27 cellular contexts compared by ENCODE assay signal in the genomic region with DNA sequence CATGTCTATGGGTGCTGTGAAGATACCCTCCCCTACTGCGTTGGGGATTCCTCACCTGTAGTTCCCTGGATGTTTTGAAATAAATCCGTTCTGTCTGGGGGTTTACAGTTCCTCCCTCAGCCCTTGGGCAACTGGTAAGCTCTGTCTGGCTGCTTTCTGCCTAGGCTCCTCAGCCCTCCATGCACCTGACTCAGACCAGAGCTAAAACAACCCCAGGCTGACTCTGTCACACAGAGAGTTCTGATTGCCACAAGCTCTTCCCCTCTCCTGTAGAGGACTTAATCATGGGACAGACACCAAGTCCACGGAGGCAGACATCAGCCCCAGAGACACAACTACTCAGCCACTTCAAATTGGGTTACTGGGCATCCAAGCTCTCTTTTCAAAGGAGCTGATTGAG. TPM values are rescaled to one million over a fixed set of nuclear protein-coding genes. Genes with fewer than 3 reads are reported as not detected.
"Had no signal": no experiment of that assay in that cellular context is flagged by ENCODE, and none has a peak within 500 bp of the region (broad histone marks: within the 10 kb centered on the region; RNA-seq: fewer than 3 reads in every experiment).

No MANE protein-coding gene starts in this region.

- H3K27me3 Mint-ChIP-seq: stimulated activated naive B cell treated with anti-CD40 and anti-IgM and Interleukin-4, amounts not matched to agents 10 μg/mL and 1 μg/mL and 100 μg/mL, for 72 hours had no signal

- H3K27me3 ChIP-seq: body of pancreas, foreskin keratinocyte, hepatocyte, left lung, testis, upper lobe of left lung had no signal

- H3K36me3 Mint-ChIP-seq: activated CD8-positive, alpha-beta memory T cell treated with anti-CD3 and anti-CD28 coated beads, Interleukin-2, amount 10 ng/mL, durations not matched to agents 7 days and 5 days; immature natural killer cell; stimulated activated naive B cell treated with anti-CD40 and anti-IgM and Interleukin-4, amounts not matched to agents 10 μg/mL and 1 μg/mL and 100 μg/mL, for 72 hours had no signal

- H3K36me3 ChIP-seq: left lung, upper lobe of left lung had no signal

- H2AFZ ChIP-seq: hepatocyte had no signal

- H3K4me1 Mint-ChIP-seq: activated CD8-positive, alpha-beta memory T cell treated with anti-CD3 and anti-CD28 coated beads, Interleukin-2, amount 10 ng/mL, durations not matched to agents 7 days and 5 days; activated naive CD8-positive, alpha-beta T cell treated with anti-CD3 and anti-CD28 coated beads, Interleukin-2, amount 50 U/mL, for 24 hours; immature natural killer cell; T-helper 17 cell had no signal

- H3K27ac Mint-ChIP-seq: activated CD8-positive, alpha-beta memory T cell treated with anti-CD3 and anti-CD28 coated beads, Interleukin-2, amount 10 ng/mL, durations not matched to agents 7 days and 5 days; activated CD8-positive, alpha-beta T cell treated with anti-CD3 and anti-CD28 coated beads for 36 hours; activated naive CD8-positive, alpha-beta T cell treated with anti-CD3 and anti-CD28 coated beads, Interleukin-2, amount 50 U/mL, for 24 hours; immature natural killer cell; stimulated activated naive B cell treated with anti-CD40 and anti-IgM and Interleukin-4, amounts not matched to agents 10 μg/mL and 1 μg/mL and 100 μg/mL, for 72 hours; T-helper 17 cell had no signal

- FAIRE-seq: small intestine had no signal

- H3K9me3 ChIP-seq: body of pancreas, left lung, mucosa of descending colon, testis, upper lobe of left lung had no signal

- H3K4me2 ChIP-seq: hepatocyte had no signal

- H3K9me3 Mint-ChIP-seq: activated CD8-positive, alpha-beta T cell treated with anti-CD3 and anti-CD28 coated beads for 36 hours; activated naive CD8-positive, alpha-beta T cell treated with anti-CD3 and anti-CD28 coated beads, Interleukin-2, amount 50 U/mL, for 24 hours; immature natural killer cell; stimulated activated naive B cell treated with anti-CD40 and anti-IgM and Interleukin-4, amounts not matched to agents 10 μg/mL and 1 μg/mL and 100 μg/mL, for 72 hours had no signal

- H3K4me3 ChIP-seq: body of pancreas, hepatocyte, left lung, mucosa of descending colon, testis, upper lobe of left lung had no signal

- H3K79me2 ChIP-seq: hepatocyte had no signal

- H3K27ac ChIP-seq: body of pancreas, foreskin keratinocyte, left lung, testis, upper lobe of left lung had no signal

- H3K4me3 Mint-ChIP-seq: activated CD8-positive, alpha-beta memory T cell treated with anti-CD3 and anti-CD28 coated beads, Interleukin-2, amount 10 ng/mL, durations not matched to agents 7 days and 5 days; activated CD8-positive, alpha-beta T cell treated with anti-CD3 and anti-CD28 coated beads for 36 hours; activated naive CD8-positive, alpha-beta T cell treated with anti-CD3 and anti-CD28 coated beads, Interleukin-2, amount 50 U/mL, for 24 hours; immature natural killer cell; stimulated activated naive B cell treated with anti-CD40 and anti-IgM and Interleukin-4, amounts not matched to agents 10 μg/mL and 1 μg/mL and 100 μg/mL, for 72 hours; T-helper 17 cell had no signal

- H3K4me1 ChIP-seq: body of pancreas, upper lobe of left lung had no signal

- DNase-seq: activated CD4-positive, alpha-beta T cell treated with anti-CD3 and anti-CD28 coated beads for 4 hours; activated CD4-positive, CD25-positive, alpha-beta regulatory T cell; activated CD8-positive, alpha-beta memory T cell treated with anti-CD3 and anti-CD28 coated beads, Interleukin-2, amount 10 ng/mL, durations not matched to agents 7 days and 5 days; activated CD8-positive, alpha-beta T cell treated with anti-CD3 and anti-CD28 coated beads for 36 hours; activated effector memory CD4-positive, alpha-beta T cell treated with anti-CD3 and anti-CD28 coated beads, Interleukin-2, amount 50 U/mL, for 16 hours; activated naive CD4-positive, alpha-beta T cell treated with anti-CD3 and anti-CD28 coated beads, Interleukin-2, amount 50 U/mL, for 16 hours; activated naive CD8-positive, alpha-beta T cell treated with anti-CD3 and anti-CD28 coated beads, Interleukin-2, amount 50 U/mL, for 24 hours; activated T-cell treated with anti-CD3 and anti-CD28 coated beads for 4 hours; anterior cingulate cortex; body of pancreas; foreskin keratinocyte; immature natural killer cell; kidney glomerular epithelial cell; left lung; mucosa of descending colon; nucleus accumbens; small intestine; stimulated activated CD4-positive, alpha-beta T cell treated with anti-CD3 and anti-CD28 coated beads, Interleukin-15, amount 100 ng/mL, for 24 hours; stimulated activated naive B cell treated with anti-CD40 and anti-IgM and Interleukin-4, amounts not matched to agents 10 μg/mL and 1 μg/mL and 100 μg/mL, for 72 hours; SW 1271; T-helper 17 cell; testis; upper lobe of left lung had no signal

- ATAC-seq: activated CD8-positive, alpha-beta memory T cell treated with anti-CD3 and anti-CD28 coated beads, Interleukin-2, amount 10 ng/mL, durations not matched to agents 7 days and 5 days; activated CD8-positive, alpha-beta T cell treated with anti-CD3 and anti-CD28 coated beads for 36 hours; activated naive CD8-positive, alpha-beta T cell treated with anti-CD3 and anti-CD28 coated beads, Interleukin-2, amount 50 U/mL, for 24 hours; body of pancreas; foreskin keratinocyte; left lung; mucosa of descending colon; sciatic nerve; stimulated activated naive B cell treated with anti-CD40 and anti-IgM and Interleukin-4, amounts not matched to agents 10 μg/mL and 1 μg/mL and 100 μg/mL, for 72 hours; T-helper 17 cell had no signal

RNA-seq across cellular contexts. Expression of gene VIT, which starts 6.3 kb away (rescaled TPM):
- total RNA-seq: activated CD8-positive, alpha-beta memory T cell treated with anti-CD3 and anti-CD28 coated beads, Interleukin-2, amount 10 ng/mL, durations not matched to agents 7 days and 5 days; activated CD8-positive, alpha-beta T cell treated with anti-CD3 and anti-CD28 coated beads for 36 hours; epithelial cell of proximal tubule; foreskin keratinocyte; T-helper 17 cell had no signal
- polyA plus RNA-seq: foreskin keratinocyte, neural cell had no signal
